8 cellular contexts compared by ENCODE assay signal in genomic region chr3:197713477-197713822, GRCh38. TPM values are rescaled to one million over a fixed set of nuclear protein-coding genes. Genes with fewer than 3 reads are reported as not detected.
DNase-seq lines count a peak whose midpoint lies in the region; ATAC-seq and TF ChIP-seq lines count a peak whose summit lies in the region.

No MANE protein-coding gene starts in this region.

- no peak for DNase-seq in CD4-positive, alpha-beta memory T cell
- DNase-seq in GM23248 = no peak
- DNase-seq in activated naive CD4-positive, alpha-beta T cell treated with anti-CD3 and anti-CD28 coated beads, Interleukin-2, amount 50 U/mL, for 72 hours (ENCODE audit: low spot score in 2 of 2) = no peak
- DNase-seq in naive B cell = no peak
- DNase-seq in NCI-H748 treated with DMSO at 0.1 percent for 48 hours (lab: John Stamatoyannopoulos, UW) = no peak
- no peak for DNase-seq in NCI-H2081 (lab: John Stamatoyannopoulos, UW)
- DNase-seq in GM20000 (ENCODE audit: low spot score) = no peak

- peak overlapping the region; percentile 83 for H3K27ac ChIP-seq in CD4-positive, alpha-beta memory T cell (ENCODE audit: low read depth, low read length)
- peak overlapping the region; percentile 99 for H3K27ac ChIP-seq in GM23248

- H3K9me2 ChIP-seq in GM23248 (ENCODE audit: insufficient read depth) = no peaks in the 10 kb centered on the region

- peaks cover 68% of the 10 kb centered on the region for H3K79me2 ChIP-seq in GM23248 (ENCODE audit: insufficient read depth)

- H3K36me3 Mint-ChIP-seq in CD4-positive, alpha-beta memory T cell = peaks cover 28 to 32% of the 10 kb centered on the region in 2 donors
- peaks cover 6 to 35% of the 10 kb centered on the region in 2 donors for H3K36me3 Mint-ChIP-seq in activated naive CD4-positive, alpha-beta T cell treated with anti-CD3 and anti-CD28 coated beads, Interleukin-2, amount 50 U/mL, for 72 hours
- peaks cover 4 to 15% of the 10 kb centered on the region in 2 donors for H3K36me3 Mint-ChIP-seq in naive B cell

- TF ChIP-seq CTCF in GM20000 (IDR thresholded peaks at IDR 0.05; ENCODE audit: extremely low read depth, missing control alignments) = no peak

- H3K9me3 ChIP-seq in CD4-positive, alpha-beta memory T cell (ENCODE audit: control insufficient read depth in 1 of 2, low read length in 2 of 2) = no peaks in the 10 kb centered on the region
- H3K9me3 ChIP-seq in GM23248 (ENCODE audit: low read depth) = no peaks in the 10 kb centered on the region

- peaks cover 17% of the 10 kb centered on the region for H3K4me1 ChIP-seq in CD4-positive, alpha-beta memory T cell (ENCODE audit: insufficient read depth, low read length)
- H3K4me1 ChIP-seq in GM23248 (ENCODE audit: insufficient read depth) = peaks cover 26% of the 10 kb centered on the region

- 0 out of 2 replicates have a peak overlapping the region, but pooled peaks have one; percentile 81 for H2AFZ ChIP-seq in GM23248

- H3K9ac ChIP-seq in GM23248 = peak overlapping the region; percentile 92

- H3K27me3 ChIP-seq in CD4-positive, alpha-beta memory T cell (ENCODE audit: insufficient read depth, low read length) = no peaks in the 10 kb centered on the region
- H3K27me3 ChIP-seq in GM23248 (replicated peaks; ENCODE audit: insufficient read depth) = no peaks in the 10 kb centered on the region

- peak overlapping the region; percentile 94 for H3K4me2 ChIP-seq in GM23248 (ENCODE audit: unreplicated experiment)

- H3K4me1 Mint-ChIP-seq in CD4-positive, alpha-beta memory T cell = peaks cover 17 to 20% (median 18%) of the 10 kb centered on the region in 4 donors
- peaks cover 23 to 55% (median 30%) of the 10 kb centered on the region in 3 donors for H3K4me1 Mint-ChIP-seq in naive B cell

- no peaks in the 10 kb centered on the region for H3K9me3 Mint-ChIP-seq in CD4-positive, alpha-beta memory T cell
- H3K9me3 Mint-ChIP-seq in activated naive CD4-positive, alpha-beta T cell treated with anti-CD3 and anti-CD28 coated beads, Interleukin-2, amount 50 U/mL, for 72 hours = no peaks in the 10 kb centered on the region
- H3K9me3 Mint-ChIP-seq in naive B cell = no peaks in the 10 kb centered on the region

- H3K4me3 Mint-ChIP-seq in CD4-positive, alpha-beta memory T cell = peak overlapping the region in 7 of 8 donors; percentile 21 to 97 (median 92)
- H3K4me3 Mint-ChIP-seq in naive B cell = peak overlapping the region in 6 of 8 donors; percentile 55 to 94 (median 64)

- no peaks in the 10 kb centered on the region for H3K27me3 Mint-ChIP-seq in CD4-positive, alpha-beta memory T cell
- H3K27me3 Mint-ChIP-seq in naive B cell = no peaks in the 10 kb centered on the region

- intact Hi-C loops in CD4-positive, alpha-beta memory T cell (cut with micrococcal nuclease) = no loop called here

- H3F3A ChIP-seq in GM23248 (ENCODE audit: insufficient read depth) = peaks cover 35% of the 10 kb centered on the region

- H4K20me1 ChIP-seq in GM23248 (ENCODE audit: insufficient read depth) = no peaks in the 10 kb centered on the region

- no peaks in the 10 kb centered on the region for H3K36me3 ChIP-seq in CD4-positive, alpha-beta memory T cell (ENCODE audit: insufficient read depth, low read length)
- no peaks in the 10 kb centered on the region for H3K36me3 ChIP-seq in GM23248 (ENCODE audit: low read depth)

- no peak for ATAC-seq in activated naive CD4-positive, alpha-beta T cell treated with anti-CD3 and anti-CD28 coated beads, Interleukin-2, amount 50 U/mL, for 72 hours
- ATAC-seq in naive B cell (ENCODE audit: low read depth in 2 of 2) = no peak
- no peak for ATAC-seq in HG03097 (IDR thresholded peaks at IDR 0.05; ENCODE audit: low FRiP score, unreplicated experiment)

- POLR2A ChIA-PET in CD4-positive, alpha-beta memory T cell (lab: Charles Lee; ENCODE audit: partially characterized antibody) = interaction anchor here (1.7 to 6.4 kb wide), 9 partner anchors 9 to 136 kb away, joined by 5 to 78 read pairs (median 20); partner anchors contain the start of genes FYTTD1, LRCH3 and RUBCN

- peak overlapping the region; percentile 85 to 99 (median 99) for H3K27ac Mint-ChIP-seq in CD4-positive, alpha-beta memory T cell
- H3K27ac Mint-ChIP-seq in activated naive CD4-positive, alpha-beta T cell treated with anti-CD3 and anti-CD28 coated beads, Interleukin-2, amount 50 U/mL, for 72 hours = peak overlapping the region; percentile 83 to 85
- peak overlapping the region; percentile 91 to 98 (median 98) for H3K27ac Mint-ChIP-seq in naive B cell

- 79 to 83% methylated on average over 4 of the region's 4 CpGs for WGBS in GM23248 (ENCODE audit: low coverage in 1 of 2, low lambda C conversion rate in 2 of 2, missing lambda C conversion rate in 2 of 2), 2 experiments

- H3K4me3 ChIP-seq in CD4-positive, alpha-beta memory T cell (ENCODE audit: low read length in 2 of 2) = peak overlapping the region in 1 of 2 donors; percentile 12
- H3K4me3 ChIP-seq in GM23248 = no peak overlapping the region

- CTCF ChIA-PET in CD4-positive, alpha-beta memory T cell (lab: Charles Lee; ENCODE audit: partially characterized antibody) = interaction anchor here (0.7 to 2.3 kb wide), 3 partner anchors 8 to 72 kb away, joined by 3 to 11 read pairs (median 5); partner anchors contain the start of gene FYTTD1

- in situ Hi-C loops in GM23248 (cut with MboI) = no loop called here

RNA-seq across cellular contexts. Expression of gene RUBCN, which starts 23.3 kb away (rescaled TPM):
- 10 to 100 TPM; 64.0 to 69.6 TPM for total RNA-seq in CD4-positive, alpha-beta memory T cell
- polyA plus RNA-seq in CD4-positive, alpha-beta memory T cell = 10 to 100 TPM; 13.2 to 26.5 TPM
- total RNA-seq in GM23248 (2014; rRNA removed; shearing (Covaris generic)) = 16.3 and 18.4 TPM in 2 replicates
- polyA plus RNA-seq in GM23248 (2016; fragmentation: Nextera tagmentation; extraction: Ambion mirVana) = 10.5 and 11.1 TPM in 2 replicates
- total RNA-seq in activated naive CD4-positive, alpha-beta T cell treated with anti-CD3 and anti-CD28 coated beads, Interleukin-2, amount 50 U/mL, for 72 hours = 10 to 100 TPM; 26.0 to 49.3 TPM
- polyA plus RNA-seq in naive B cell (ENCODE audit: low read depth in 6 of 6) = 10 to 100 TPM; 20.0 to 46.9 (median 24.8) TPM

RNA-seq across cellular contexts. Expression of gene FYTTD1, which starts 36.2 kb away (rescaled TPM):
- total RNA-seq in CD4-positive, alpha-beta memory T cell = 10 to 100 TPM; 60.0 to 60.2 TPM
- polyA plus RNA-seq in CD4-positive, alpha-beta memory T cell = 100 to 1,000 TPM in 1 of 2 donors, 10 to 100 TPM in 1; 98.6 to 120 TPM
- 42.0 and 71.5 TPM in 2 replicates for total RNA-seq in GM23248 (2014; rRNA removed; shearing (Covaris generic))
- polyA plus RNA-seq in GM23248 (2016; fragmentation: Nextera tagmentation; extraction: Ambion mirVana) (90.4 and 91.8 TPM in 2 replicates), naive B cell (ENCODE audit: low read depth in 6 of 6) (10 to 100 TPM; 64.2 to 78.5 (median 68.8) TPM)
- 10 to 100 TPM; 23.1 to 29.4 TPM for total RNA-seq in activated naive CD4-positive, alpha-beta T cell treated with anti-CD3 and anti-CD28 coated beads, Interleukin-2, amount 50 U/mL, for 72 hours
